1 cellular context compared by ENCODE assay signal in genomic region chr3:51974963-51975856, GRCh38.
A peak's percentile ranks its signal among the peaks of the same experiment; 100 is the strongest.
TF ChIP-seq lines count a peak whose summit lies in the region.

Gene ABHD14A, plus strand, starts transcription at chr3:51975064. Its CDS starts 72 bp downstream, at chr3:51975136.

TF ChIP-seq in HepG2, 621 proteins besides CTCF, POLR2A, EP300 and RAD21 (continued from another document and continues in another):
- TF ChIP-seq ARID4A (CRISPR knock-in tag; IDR thresholded peaks at IDR 0.05; ENCODE audit: borderline replicate concordance) (peak; percentile 64), SOX5 (CRISPR knock-in tag; IDR thresholded peaks at IDR 0.05; ENCODE audit: borderline replicate concordance) (no peak), DNMT3B (CRISPR knock-in tag; conservative IDR thresholded peaks at IDR 0.05) (no peak), ZNF768 (CRISPR knock-in tag; IDR thresholded peaks at IDR 0.05) (0 out of 2 replicates have a peak, but pooled peaks have one; percentile 14), FOSL2 (CRISPR knock-in tag; IDR thresholded peaks at IDR 0.05) (no peak), ZNF678 (CRISPR knock-in tag; IDR thresholded peaks at IDR 0.05) (0 out of 2 replicates have a peak, but pooled peaks have one; percentile 21), KLF11 (CRISPR knock-in tag; IDR thresholded peaks at IDR 0.05) (no peak), TFDP1 (CRISPR knock-in tag; IDR thresholded peaks at IDR 0.05; ENCODE audit: borderline replicate concordance) (peak; percentile 29; the same call in 1 of the 2 replicates), PHF21A (CRISPR knock-in tag; IDR thresholded peaks at IDR 0.05) (peak; percentile 63), YY1 (IDR thresholded peaks at IDR 0.05; ENCODE audit: insufficient read depth, insufficient replicate concordance, low read depth, low read length) (peak; percentile 93), ZNF564 (CRISPR knock-in tag; IDR thresholded peaks at IDR 0.05) (peak; percentile 53; the same call in 1 of the 2 replicates), ERF (CRISPR knock-in tag; IDR thresholded peaks at IDR 0.05) (peak; percentile 4), SP1 (IDR thresholded peaks at IDR 0.05) (no peak), SP1 (CRISPR knock-in tag; IDR thresholded peaks at IDR 0.05) (peak; percentile 29; the same call in 1 of the 2 replicates), SAP130 (CRISPR knock-in tag; IDR thresholded peaks at IDR 0.05; ENCODE audit: low read depth) (peak; percentile 68), KDM2A (CRISPR knock-in tag; IDR thresholded peaks at IDR 0.05; ENCODE audit: borderline replicate concordance, low read depth) (peak; percentile 67; the same call in 1 of the 2 replicates), MAF1 (CRISPR knock-in tag; IDR thresholded peaks at IDR 0.05; ENCODE audit: borderline replicate concordance) (no peak), ZBTB38 (CRISPR knock-in tag; IDR thresholded peaks at IDR 0.05) (peak; percentile 29; the same call in 1 of the 2 replicates), PHF5A (CRISPR knock-in tag; IDR thresholded peaks at IDR 0.05; ENCODE audit: low read depth, unreplicated experiment) (no peak), MAZ (IDR thresholded peaks at IDR 0.05; ENCODE audit: borderline replicate concordance, low read depth, low read length) (peak; percentile 56; the same call in 1 of the 2 replicates), MAZ (CRISPR knock-in tag; IDR thresholded peaks at IDR 0.05; ENCODE audit: low read depth) (no peak; the same call in 1 of the 2 replicates), ARID5B (CRISPR knock-in tag; IDR thresholded peaks at IDR 0.05) (0 out of 2 replicates have a peak, but pooled peaks have one; percentile 9), ZNF280B (CRISPR knock-in tag; IDR thresholded peaks at IDR 0.05; ENCODE audit: borderline replicate concordance) (no peak)
- TF ChIP-seq, protein P1, sequence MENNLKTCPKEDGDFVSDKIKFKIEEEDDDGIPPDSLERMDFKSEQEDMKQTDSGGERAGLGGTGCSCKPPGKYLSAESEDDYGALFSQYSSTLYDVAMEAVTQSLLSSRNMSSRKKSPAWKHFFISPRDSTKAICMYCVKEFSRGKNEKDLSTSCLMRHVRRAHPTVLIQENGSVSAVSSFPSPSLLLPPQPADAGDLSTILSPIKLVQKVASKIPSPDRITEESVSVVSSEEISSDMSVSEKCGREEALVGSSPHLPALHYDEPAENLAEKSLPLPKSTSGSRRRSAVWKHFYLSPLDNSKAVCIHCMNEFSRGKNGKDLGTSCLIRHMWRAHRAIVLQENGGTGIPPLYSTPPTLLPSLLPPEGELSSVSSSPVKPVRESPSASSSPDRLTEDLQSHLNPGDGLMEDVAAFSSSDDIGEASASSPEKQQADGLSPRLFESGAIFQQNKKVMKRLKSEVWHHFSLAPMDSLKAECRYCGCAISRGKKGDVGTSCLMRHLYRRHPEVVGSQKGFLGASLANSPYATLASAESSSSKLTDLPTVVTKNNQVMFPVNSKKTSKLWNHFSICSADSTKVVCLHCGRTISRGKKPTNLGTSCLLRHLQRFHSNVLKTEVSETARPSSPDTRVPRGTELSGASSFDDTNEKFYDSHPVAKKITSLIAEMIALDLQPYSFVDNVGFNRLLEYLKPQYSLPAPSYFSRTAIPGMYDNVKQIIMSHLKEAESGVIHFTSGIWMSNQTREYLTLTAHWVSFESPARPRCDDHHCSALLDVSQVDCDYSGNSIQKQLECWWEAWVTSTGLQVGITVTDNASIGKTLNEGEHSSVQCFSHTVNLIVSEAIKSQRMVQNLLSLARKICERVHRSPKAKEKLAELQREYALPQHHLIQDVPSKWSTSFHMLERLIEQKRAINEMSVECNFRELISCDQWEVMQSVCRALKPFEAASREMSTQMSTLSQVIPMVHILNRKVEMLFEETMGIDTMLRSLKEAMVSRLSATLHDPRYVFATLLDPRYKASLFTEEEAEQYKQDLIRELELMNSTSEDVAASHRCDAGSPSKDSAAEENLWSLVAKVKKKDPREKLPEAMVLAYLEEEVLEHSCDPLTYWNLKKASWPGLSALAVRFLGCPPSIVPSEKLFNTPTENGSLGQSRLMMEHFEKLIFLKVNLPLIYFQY (CRISPR knock-in tag; IDR thresholded peaks at IDR 0.05; ENCODE audit: borderline replicate concordance): peak; percentile 74; the same call in 1 of the 2 replicates
- TF ChIP-seq, protein P2, sequence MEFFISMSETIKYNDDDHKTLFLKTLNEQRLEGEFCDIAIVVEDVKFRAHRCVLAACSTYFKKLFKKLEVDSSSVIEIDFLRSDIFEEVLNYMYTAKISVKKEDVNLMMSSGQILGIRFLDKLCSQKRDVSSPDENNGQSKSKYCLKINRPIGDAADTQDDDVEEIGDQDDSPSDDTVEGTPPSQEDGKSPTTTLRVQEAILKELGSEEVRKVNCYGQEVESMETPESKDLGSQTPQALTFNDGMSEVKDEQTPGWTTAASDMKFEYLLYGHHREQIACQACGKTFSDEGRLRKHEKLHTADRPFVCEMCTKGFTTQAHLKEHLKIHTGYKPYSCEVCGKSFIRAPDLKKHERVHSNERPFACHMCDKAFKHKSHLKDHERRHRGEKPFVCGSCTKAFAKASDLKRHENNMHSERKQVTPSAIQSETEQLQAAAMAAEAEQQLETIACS (CRISPR knock-in tag; IDR thresholded peaks at IDR 0.05): peak; percentile 63; the same call in 1 of the 2 replicates
- TF ChIP-seq, protein P3, sequence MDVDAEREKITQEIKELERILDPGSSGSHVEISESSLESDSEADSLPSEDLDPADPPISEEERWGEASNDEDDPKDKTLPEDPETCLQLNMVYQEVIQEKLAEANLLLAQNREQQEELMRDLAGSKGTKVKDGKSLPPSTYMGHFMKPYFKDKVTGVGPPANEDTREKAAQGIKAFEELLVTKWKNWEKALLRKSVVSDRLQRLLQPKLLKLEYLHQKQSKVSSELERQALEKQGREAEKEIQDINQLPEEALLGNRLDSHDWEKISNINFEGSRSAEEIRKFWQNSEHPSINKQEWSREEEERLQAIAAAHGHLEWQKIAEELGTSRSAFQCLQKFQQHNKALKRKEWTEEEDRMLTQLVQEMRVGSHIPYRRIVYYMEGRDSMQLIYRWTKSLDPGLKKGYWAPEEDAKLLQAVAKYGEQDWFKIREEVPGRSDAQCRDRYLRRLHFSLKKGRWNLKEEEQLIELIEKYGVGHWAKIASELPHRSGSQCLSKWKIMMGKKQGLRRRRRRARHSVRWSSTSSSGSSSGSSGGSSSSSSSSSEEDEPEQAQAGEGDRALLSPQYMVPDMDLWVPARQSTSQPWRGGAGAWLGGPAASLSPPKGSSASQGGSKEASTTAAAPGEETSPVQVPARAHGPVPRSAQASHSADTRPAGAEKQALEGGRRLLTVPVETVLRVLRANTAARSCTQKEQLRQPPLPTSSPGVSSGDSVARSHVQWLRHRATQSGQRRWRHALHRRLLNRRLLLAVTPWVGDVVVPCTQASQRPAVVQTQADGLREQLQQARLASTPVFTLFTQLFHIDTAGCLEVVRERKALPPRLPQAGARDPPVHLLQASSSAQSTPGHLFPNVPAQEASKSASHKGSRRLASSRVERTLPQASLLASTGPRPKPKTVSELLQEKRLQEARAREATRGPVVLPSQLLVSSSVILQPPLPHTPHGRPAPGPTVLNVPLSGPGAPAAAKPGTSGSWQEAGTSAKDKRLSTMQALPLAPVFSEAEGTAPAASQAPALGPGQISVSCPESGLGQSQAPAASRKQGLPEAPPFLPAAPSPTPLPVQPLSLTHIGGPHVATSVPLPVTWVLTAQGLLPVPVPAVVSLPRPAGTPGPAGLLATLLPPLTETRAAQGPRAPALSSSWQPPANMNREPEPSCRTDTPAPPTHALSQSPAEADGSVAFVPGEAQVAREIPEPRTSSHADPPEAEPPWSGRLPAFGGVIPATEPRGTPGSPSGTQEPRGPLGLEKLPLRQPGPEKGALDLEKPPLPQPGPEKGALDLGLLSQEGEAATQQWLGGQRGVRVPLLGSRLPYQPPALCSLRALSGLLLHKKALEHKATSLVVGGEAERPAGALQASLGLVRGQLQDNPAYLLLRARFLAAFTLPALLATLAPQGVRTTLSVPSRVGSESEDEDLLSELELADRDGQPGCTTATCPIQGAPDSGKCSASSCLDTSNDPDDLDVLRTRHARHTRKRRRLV (CRISPR knock-in tag; IDR thresholded peaks at IDR 0.05): no peak
- TF ChIP-seq, protein P4, sequence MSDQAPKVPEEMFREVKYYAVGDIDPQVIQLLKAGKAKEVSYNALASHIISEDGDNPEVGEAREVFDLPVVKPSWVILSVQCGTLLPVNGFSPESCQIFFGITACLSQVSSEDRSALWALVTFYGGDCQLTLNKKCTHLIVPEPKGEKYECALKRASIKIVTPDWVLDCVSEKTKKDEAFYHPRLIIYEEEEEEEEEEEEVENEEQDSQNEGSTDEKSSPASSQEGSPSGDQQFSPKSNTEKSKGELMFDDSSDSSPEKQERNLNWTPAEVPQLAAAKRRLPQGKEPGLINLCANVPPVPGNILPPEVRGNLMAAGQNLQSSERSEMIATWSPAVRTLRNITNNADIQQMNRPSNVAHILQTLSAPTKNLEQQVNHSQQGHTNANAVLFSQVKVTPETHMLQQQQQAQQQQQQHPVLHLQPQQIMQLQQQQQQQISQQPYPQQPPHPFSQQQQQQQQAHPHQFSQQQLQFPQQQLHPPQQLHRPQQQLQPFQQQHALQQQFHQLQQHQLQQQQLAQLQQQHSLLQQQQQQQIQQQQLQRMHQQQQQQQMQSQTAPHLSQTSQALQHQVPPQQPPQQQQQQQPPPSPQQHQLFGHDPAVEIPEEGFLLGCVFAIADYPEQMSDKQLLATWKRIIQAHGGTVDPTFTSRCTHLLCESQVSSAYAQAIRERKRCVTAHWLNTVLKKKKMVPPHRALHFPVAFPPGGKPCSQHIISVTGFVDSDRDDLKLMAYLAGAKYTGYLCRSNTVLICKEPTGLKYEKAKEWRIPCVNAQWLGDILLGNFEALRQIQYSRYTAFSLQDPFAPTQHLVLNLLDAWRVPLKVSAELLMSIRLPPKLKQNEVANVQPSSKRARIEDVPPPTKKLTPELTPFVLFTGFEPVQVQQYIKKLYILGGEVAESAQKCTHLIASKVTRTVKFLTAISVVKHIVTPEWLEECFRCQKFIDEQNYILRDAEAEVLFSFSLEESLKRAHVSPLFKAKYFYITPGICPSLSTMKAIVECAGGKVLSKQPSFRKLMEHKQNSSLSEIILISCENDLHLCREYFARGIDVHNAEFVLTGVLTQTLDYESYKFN (CRISPR knock-in tag; conservative IDR thresholded peaks at IDR 0.05): 0 out of 2 replicates have a peak, but pooled peaks have one; percentile 22
